8 cellular contexts compared by ENCODE assay signal in the genomic region with DNA sequence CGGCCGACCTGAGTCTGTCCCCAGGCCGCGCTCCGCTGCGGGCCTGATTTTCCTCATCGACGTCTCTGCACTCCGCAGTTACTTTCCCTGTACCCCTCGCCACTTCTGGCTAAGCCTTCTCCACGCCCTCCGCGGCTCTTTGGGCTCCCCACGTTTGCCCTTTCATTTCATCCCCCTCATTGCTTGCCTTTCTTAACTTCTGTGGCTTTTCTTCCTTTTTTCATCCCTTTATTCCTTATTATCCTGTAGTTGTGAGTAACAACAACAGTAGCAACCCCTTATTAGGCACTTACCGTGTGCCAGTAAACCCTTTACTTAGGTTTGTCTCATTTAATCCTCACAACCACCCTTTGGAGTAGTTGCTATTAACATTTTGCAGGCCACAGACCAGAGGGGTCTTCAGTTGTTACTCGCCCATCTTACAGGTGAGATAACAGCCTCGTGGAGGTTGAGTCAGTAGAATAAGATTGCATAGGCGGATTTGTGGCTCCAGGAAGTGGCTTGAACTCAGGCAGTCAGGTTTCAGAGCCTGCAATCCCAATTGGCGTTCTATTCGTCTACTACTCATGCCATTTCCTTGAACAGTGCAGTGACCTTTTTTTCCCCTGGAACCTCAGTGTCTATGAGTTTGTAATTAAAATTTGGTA. TPM values are rescaled to one million over a fixed set of nuclear protein-coding genes. Genes with fewer than 3 reads are reported as not detected.
DNase-seq lines count a peak whose midpoint lies in the region; ATAC-seq and TF ChIP-seq lines count a peak whose summit lies in the region.

No MANE protein-coding gene starts in this region.

- intact Hi-C loops in colonic mucosa (cut with DNase I), result no loop called here
- intact Hi-C loops in upper lobe of right lung (cut with DNase I), result no loop called here

- H3K9ac ChIP-seq in BLaER1 treated with 17β-estradiol and CSF1 and Interleukin-3, amounts not matched to agents 10 nM and 100 nM, result peak overlapping the region; percentile 96 to 100 (median 99)
- peak overlapping the region; percentile 99 for H3K9ac ChIP-seq in SK-N-MC (ENCODE audit: insufficient read length)
- peak overlapping the region; percentile 77 to 99 for H3K9ac ChIP-seq in colonic mucosa (ENCODE audit: low read depth in 2 of 2, low read length in 2 of 2)

- H3K27me3 ChIP-seq in BLaER1 treated with 17β-estradiol and CSF1 and Interleukin-3, amounts not matched to agents 10 nM and 100 nM, result no peaks in the 10 kb centered on the region
- H3K27me3 ChIP-seq in colonic mucosa (no peaks in the 10 kb centered on the region), muscle layer of duodenum (ENCODE audit: low read depth, low read length) (no peaks in the 10 kb centered on the region), upper lobe of right lung (no peaks in the 10 kb centered on the region)

- DNase-seq in SK-N-MC (ENCODE audit: low read depth, low spot score) (no peak), colonic mucosa (peak; percentile 41), upper lobe of right lung (no peak), KG1 (lab: John Stamatoyannopoulos, UW) (no peak)

- H3K4me1 ChIP-seq in BLaER1 treated with 17β-estradiol and CSF1 and Interleukin-3, amounts not matched to agents 10 nM and 100 nM, result peaks cover 18 to 36% (median 23%) of the 10 kb centered on the region in 10 experiments
- H3K4me1 ChIP-seq in colonic mucosa (no peaks in the 10 kb centered on the region), muscle layer of duodenum (ENCODE audit: control insufficient read depth in 1 of 2, insufficient read depth in 2 of 2, low read length in 2 of 2) (peaks cover 0 to 22% of the 10 kb centered on the region in 2 donors), upper lobe of right lung (peaks cover 22% of the 10 kb centered on the region)

- H3K9me3 ChIP-seq in BLaER1 treated with 17β-estradiol and CSF1 and Interleukin-3, amounts not matched to agents 10 nM and 100 nM (replicated peaks in 1 of 11), result peaks cover 7 to 12% (median 10%) of the 10 kb centered on the region in 11 experiments; a peak in 15 of 22 replicates
- H3K9me3 ChIP-seq in SK-N-MC (ENCODE audit: low read depth, low read length) (peaks cover 3% of the 10 kb centered on the region; the same call in 1 of the 2 replicates), colonic mucosa (no peaks in the 10 kb centered on the region), muscle layer of duodenum (ENCODE audit: control insufficient read depth in 1 of 2, low read length in 2 of 2) (no peaks in the 10 kb centered on the region), upper lobe of right lung (no peaks in the 10 kb centered on the region)

- H3K36me3 ChIP-seq in BLaER1 treated with 17β-estradiol and CSF1 and Interleukin-3, amounts not matched to agents 10 nM and 100 nM, result peaks cover 0 to 17% (median 6%) of the 10 kb centered on the region in 11 experiments; a peak in 6 of 22 replicates
- H3K36me3 ChIP-seq in SK-N-MC (ENCODE audit: insufficient read depth, low read length) (peaks cover 5% of the 10 kb centered on the region), colonic mucosa (no peaks in the 10 kb centered on the region), muscle layer of duodenum (ENCODE audit: control insufficient read depth in 1 of 2, insufficient read depth in 2 of 2, low read length in 2 of 2) (peaks cover 0 to 5% of the 10 kb centered on the region in 2 donors), upper lobe of right lung (no peaks in the 10 kb centered on the region)

- TF ChIP-seq CTCF in colonic mucosa (IDR thresholded peaks at IDR 0.05) (no peak), upper lobe of right lung (IDR thresholded peaks at IDR 0.05) (no peak)

- ATAC-seq in GM19023 (IDR thresholded peaks at IDR 0.05; ENCODE audit: unreplicated experiment) (peak; percentile 24), HG03196 (IDR thresholded peaks at IDR 0.05; ENCODE audit: unreplicated experiment) (peak; percentile 28), upper lobe of right lung (peak; percentile 51)

- peak overlapping the region; percentile 78 to 100 (median 93) for H3K4me3 ChIP-seq in BLaER1 treated with 17β-estradiol and CSF1 and Interleukin-3, amounts not matched to agents 10 nM and 100 nM
- H3K4me3 ChIP-seq in SK-N-MC, result peak overlapping the region; percentile 93
- peak overlapping the region; percentile 81 for H3K4me3 ChIP-seq in colonic mucosa
- peak overlapping the region; percentile 89 to 95 for H3K4me3 ChIP-seq in muscle layer of duodenum (ENCODE audit: low read depth in 1 of 2, low read length in 2 of 2)
- peak overlapping the region; percentile 99 for H3K4me3 ChIP-seq in upper lobe of right lung

- H4K20me1 ChIP-seq in BLaER1 treated with 17β-estradiol and CSF1 and Interleukin-3, amounts not matched to agents 10 nM and 100 nM, result peaks cover 42 to 52% (median 47%) of the 10 kb centered on the region in 11 experiments; a peak in 21 of 22 replicates

- peak overlapping the region; percentile 91 to 100 (median 99) for H3K27ac ChIP-seq in BLaER1 treated with 17β-estradiol and CSF1 and Interleukin-3, amounts not matched to agents 10 nM and 100 nM
- H3K27ac ChIP-seq in SK-N-MC (peak overlapping the region; percentile 94), colonic mucosa (peak overlapping the region; percentile 77), muscle layer of duodenum (ENCODE audit: low read length) (peak overlapping the region; percentile 87), upper lobe of right lung (peak overlapping the region; percentile 94)

- H3K4me2 ChIP-seq in BLaER1 treated with 17β-estradiol and CSF1 and Interleukin-3, amounts not matched to agents 10 nM and 100 nM, result peak overlapping the region; percentile 78 to 92 (median 87)

RNA-seq across cellular contexts. Expression of a gene that starts 0.7 kb away (rescaled TPM):
- total RNA-seq in colonic mucosa (10 to 100 TPM; 54.0 to 61.7 TPM), upper lobe of right lung (46.3 TPM)
